Comparison of ENCODE assay signal across 8 cellular contexts in the genomic region with DNA sequence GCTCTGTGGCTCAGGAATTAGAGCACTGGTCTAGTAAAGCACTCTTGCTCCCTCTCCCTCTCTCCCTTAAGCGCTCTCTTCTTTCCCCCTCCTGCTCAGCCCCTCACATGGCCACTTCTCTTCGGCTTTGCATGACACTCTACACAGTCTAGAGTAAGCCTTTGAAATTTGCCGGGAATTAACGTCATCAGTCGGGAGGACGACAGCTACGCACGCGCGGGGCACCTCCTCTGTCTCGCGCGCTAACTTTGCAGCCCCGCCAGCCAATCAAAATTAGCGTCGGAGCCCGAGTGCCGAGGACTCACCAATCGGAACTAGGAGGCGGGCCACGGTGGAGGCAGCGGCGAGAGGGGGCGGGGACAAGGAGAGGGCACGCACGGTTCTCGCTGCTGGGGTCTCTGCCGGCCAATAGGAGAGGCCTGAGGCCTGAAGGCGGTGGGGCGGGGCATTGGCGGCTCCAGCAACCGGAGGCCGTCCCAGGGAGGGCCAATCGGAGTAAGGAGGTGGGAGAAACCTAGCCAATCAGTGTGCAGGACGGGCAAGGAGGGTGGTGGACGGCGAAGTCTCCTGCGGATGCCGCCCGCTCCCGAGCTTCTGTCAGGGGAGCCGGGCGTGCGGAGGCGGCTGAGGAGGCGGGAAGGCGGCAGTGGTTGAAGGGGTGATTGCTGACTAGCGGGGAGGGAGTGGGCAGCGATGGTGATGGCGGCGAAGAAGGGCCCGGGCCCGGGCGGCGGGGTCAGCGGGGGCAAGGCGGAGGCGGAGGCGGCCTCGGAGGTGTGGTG.
A peak's percentile ranks its signal among the peaks of the same experiment; 100 is the strongest.
DNase-seq lines count a peak whose midpoint lies in the region; ATAC-seq lines count a peak whose summit lies in the region.

AGFG2 (plus strand) TSS at position 550 of the 782 bp plus-strand sequence; CDS start at position 694, 144 bp downstream.

- H3K27me3 ChIP-seq in BLaER1 treated with 17β-estradiol and CSF1 and Interleukin-3, amounts not matched to agents 10 nM and 100 nM, result no peaks in the 10 kb centered on the region

- H3K4me2 ChIP-seq in BLaER1 treated with 17β-estradiol and CSF1 and Interleukin-3, amounts not matched to agents 10 nM and 100 nM, result peak within 1 kb of the TSS; percentile 77 to 100 (median 97)

- no peaks in the 10 kb centered on the region for H3K36me3 ChIP-seq in BLaER1 treated with 17β-estradiol and CSF1 and Interleukin-3, amounts not matched to agents 10 nM and 100 nM

- peaks cover 12 to 29% (median 18%) of the 10 kb centered on the region in 10 experiments for H3K4me1 ChIP-seq in BLaER1 treated with 17β-estradiol and CSF1 and Interleukin-3, amounts not matched to agents 10 nM and 100 nM

- peak within 1 kb of the TSS in 4 of 11 experiments; percentile 46 to 65 (median 58); a peak in 6 of 22 replicates for H3K27ac ChIP-seq in BLaER1 treated with 17β-estradiol and CSF1 and Interleukin-3, amounts not matched to agents 10 nM and 100 nM

- H3K4me3 ChIP-seq in BLaER1 treated with 17β-estradiol and CSF1 and Interleukin-3, amounts not matched to agents 10 nM and 100 nM, result peak within 1 kb of the TSS; percentile 66 to 87 (median 75)

- DNase-seq in NCI-H748 (lab: John Stamatoyannopoulos, UW; ENCODE audit: unreplicated experiment), result peak; percentile 99
- peak; percentile 100 for DNase-seq in activated CD4-positive, alpha-beta T cell treated with anti-CD3 and anti-CD28 coated beads, Interleukin-2, amount 50 U/mL, for 1 hour
- peak; percentile 100 for DNase-seq in dedifferentiated amniotic fluid mesenchymal stem cell (ENCODE audit: extremely low spot score)
- DNase-seq in left kidney (ENCODE audit: low read depth, low spot score), result peak; percentile 100
- DNase-seq in stimulated activated CD4-positive, alpha-beta T cell treated with anti-CD3 and anti-CD28 coated beads, Interleukin-2, amount 100 ng/mL, for 24 hours, result peak; percentile 100

- H4K20me1 ChIP-seq in BLaER1 treated with 17β-estradiol and CSF1 and Interleukin-3, amounts not matched to agents 10 nM and 100 nM, result no peaks in the 10 kb centered on the region; a peak in 1 of 22 replicates

- peak; percentile 92 for ATAC-seq in GM19351 (IDR thresholded peaks at IDR 0.05; ENCODE audit: unreplicated experiment)
- ATAC-seq in HG03521 (IDR thresholded peaks at IDR 0.05; ENCODE audit: unreplicated experiment), result peak; percentile 93

- peak within 1 kb of the TSS; percentile 59 to 82 (median 75) for H3K9ac ChIP-seq in BLaER1 treated with 17β-estradiol and CSF1 and Interleukin-3, amounts not matched to agents 10 nM and 100 nM

- H3K9me3 ChIP-seq in BLaER1 treated with 17β-estradiol and CSF1 and Interleukin-3, amounts not matched to agents 10 nM and 100 nM (replicated peaks in 1 of 11), result no peaks in the 10 kb centered on the region
